In the genomic region with DNA sequence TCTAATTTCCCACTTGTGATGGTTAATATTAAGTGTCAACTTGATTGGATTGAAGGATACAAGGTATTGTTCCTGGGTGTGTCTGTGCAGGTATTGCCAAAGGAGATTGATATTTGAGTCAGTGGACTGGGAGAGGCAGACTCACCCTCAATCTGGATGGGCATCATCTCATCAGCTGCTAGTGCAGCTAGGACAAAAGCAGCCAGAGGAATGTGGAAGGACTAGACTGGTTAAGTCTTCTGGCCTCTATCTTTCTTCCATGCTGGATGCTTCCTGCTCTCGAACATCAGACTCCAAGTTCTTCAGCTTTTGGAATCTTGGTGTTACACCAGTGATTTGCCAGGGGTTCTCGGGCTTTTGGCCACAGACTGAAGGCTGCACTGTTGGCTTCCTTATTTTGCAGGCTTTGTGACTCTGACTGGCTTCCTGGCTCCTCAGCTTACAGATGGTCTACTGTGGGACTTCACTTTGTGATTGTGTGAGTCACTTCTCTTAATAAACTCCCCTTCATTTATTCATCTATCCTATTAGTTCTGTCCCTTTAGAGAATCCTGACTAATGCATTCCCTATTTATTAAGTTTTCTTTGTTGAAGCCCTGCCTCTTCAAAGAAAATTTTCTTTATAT, we compare ENCODE assay signal across 1 cellular context.
TF ChIP-seq lines count a peak whose summit lies in the region.

No MANE protein-coding gene starts in this region.

TF ChIP-seq in GM23338, 12 proteins besides CTCF, POLR2A, EP300 and RAD21 (continued from another document):
- TF ChIP-seq, protein P1, sequence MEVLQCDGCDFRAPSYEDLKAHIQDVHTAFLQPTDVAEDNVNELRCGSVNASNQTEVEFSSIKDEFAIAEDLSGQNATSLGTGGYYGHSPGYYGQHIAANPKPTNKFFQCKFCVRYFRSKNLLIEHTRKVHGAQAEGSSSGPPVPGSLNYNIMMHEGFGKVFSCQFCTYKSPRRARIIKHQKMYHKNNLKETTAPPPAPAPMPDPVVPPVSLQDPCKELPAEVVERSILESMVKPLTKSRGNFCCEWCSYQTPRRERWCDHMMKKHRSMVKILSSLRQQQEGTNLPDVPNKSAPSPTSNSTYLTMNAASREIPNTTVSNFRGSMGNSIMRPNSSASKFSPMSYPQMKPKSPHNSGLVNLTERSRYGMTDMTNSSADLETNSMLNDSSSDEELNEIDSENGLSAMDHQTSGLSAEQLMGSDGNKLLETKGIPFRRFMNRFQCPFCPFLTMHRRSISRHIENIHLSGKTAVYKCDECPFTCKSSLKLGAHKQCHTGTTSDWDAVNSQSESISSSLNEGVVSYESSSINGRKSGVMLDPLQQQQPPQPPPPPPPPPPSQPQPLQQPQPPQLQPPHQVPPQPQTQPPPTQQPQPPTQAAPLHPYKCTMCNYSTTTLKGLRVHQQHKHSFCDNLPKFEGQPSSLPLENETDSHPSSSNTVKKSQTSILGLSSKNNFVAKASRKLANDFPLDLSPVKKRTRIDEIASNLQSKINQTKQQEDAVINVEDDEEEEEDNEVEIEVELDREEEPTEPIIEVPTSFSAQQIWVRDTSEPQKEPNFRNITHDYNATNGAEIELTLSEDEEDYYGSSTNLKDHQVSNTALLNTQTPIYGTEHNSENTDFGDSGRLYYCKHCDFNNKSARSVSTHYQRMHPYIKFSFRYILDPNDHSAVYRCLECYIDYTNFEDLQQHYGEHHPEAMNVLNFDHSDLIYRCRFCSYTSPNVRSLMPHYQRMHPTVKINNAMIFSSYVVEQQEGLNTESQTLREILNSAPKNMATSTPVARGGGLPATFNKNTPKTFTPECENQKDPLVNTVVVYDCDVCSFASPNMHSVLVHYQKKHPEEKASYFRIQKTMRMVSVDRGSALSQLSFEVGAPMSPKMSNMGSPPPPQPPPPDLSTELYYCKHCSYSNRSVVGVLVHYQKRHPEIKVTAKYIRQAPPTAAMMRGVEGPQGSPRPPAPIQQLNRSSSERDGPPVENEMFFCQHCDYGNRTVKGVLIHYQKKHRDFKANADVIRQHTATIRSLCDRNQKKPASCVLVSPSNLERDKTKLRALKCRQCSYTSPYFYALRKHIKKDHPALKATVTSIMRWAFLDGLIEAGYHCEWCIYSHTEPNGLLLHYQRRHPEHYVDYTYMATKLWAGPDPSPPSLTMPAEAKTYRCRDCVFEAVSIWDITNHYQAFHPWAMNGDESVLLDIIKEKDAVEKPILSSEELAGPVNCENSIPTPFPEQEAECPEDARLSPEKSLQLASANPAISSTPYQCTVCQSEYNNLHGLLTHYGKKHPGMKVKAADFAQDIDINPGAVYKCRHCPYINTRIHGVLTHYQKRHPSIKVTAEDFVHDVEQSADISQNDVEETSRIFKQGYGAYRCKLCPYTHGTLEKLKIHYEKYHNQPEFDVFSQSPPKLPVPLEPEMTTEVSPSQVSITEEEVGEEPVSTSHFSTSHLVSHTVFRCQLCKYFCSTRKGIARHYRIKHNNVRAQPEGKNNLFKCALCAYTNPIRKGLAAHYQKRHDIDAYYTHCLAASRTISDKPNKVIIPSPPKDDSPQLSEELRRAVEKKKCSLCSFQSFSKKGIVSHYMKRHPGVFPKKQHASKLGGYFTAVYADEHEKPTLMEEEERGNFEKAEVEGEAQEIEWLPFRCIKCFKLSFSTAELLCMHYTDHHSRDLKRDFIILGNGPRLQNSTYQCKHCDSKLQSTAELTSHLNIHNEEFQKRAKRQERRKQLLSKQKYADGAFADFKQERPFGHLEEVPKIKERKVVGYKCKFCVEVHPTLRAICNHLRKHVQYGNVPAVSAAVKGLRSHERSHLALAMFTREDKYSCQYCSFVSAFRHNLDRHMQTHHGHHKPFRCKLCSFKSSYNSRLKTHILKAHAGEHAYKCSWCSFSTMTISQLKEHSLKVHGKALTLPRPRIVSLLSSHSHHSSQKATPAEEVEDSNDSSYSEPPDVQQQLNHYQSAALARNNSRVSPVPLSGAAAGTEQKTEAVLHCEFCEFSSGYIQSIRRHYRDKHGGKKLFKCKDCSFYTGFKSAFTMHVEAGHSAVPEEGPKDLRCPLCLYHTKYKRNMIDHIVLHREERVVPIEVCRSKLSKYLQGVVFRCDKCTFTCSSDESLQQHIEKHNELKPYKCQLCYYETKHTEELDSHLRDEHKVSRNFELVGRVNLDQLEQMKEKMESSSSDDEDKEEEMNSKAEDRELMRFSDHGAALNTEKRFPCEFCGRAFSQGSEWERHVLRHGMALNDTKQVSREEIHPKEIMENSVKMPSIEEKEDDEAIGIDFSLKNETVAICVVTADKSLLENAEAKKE (CRISPR knock-in tag; IDR thresholded peaks at IDR 0.05) = no peak
- TF ChIP-seq, protein P2, sequence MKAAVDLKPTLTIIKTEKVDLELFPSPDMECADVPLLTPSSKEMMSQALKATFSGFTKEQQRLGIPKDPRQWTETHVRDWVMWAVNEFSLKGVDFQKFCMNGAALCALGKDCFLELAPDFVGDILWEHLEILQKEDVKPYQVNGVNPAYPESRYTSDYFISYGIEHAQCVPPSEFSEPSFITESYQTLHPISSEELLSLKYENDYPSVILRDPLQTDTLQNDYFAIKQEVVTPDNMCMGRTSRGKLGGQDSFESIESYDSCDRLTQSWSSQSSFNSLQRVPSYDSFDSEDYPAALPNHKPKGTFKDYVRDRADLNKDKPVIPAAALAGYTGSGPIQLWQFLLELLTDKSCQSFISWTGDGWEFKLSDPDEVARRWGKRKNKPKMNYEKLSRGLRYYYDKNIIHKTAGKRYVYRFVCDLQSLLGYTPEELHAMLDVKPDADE (IDR thresholded peaks at IDR 0.05) = no peak
TF ChIP-seq in GM23338: peak in this region for 0.
